30 cellular contexts compared by ENCODE assay signal in the genomic region with DNA sequence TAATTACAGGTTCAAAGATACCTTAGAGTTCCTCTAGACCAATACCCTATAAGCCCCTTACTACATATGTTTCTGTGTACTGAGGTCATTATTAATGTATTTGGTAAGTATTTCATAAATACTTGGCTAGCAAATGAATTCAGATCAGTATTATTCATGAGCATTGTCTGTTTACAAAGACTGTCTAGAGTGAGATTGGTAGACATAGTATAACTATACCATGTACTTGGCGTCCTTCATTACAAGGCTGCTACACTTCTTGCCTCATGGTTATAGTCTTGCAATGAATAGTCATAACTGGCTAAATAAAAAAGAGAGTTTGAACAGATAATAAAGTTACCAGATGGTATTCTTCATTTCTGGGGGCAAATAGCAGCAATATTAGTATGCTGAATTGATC.
"Had no signal": no experiment of that assay in that cellular context is flagged by ENCODE, and none has a peak within 500 bp of the region (broad histone marks: within the 10 kb centered on the region; RNA-seq: fewer than 3 reads in every experiment).

No MANE protein-coding gene starts in this region.

- H2AFZ ChIP-seq: hepatocyte had no signal

- ATAC-seq: activated CD4-positive, CD25-positive, alpha-beta regulatory T cell treated with anti-CD3 and anti-CD28 coated beads, Interleukin-2, amount 50 U/mL, for 24 hours; activated CD8-positive, alpha-beta T cell treated with anti-CD3 and anti-CD28 coated beads for 36 hours; body of pancreas; gastroesophageal sphincter; heart right ventricle; T-helper 17 cell had no signal

- H3K9me3 Mint-ChIP-seq: activated B cell treated with CpG ODN at 0.5 μM for 24 hours; activated CD8-positive, alpha-beta T cell treated with anti-CD3 and anti-CD28 coated beads for 36 hours; T-helper 2 cell treated with Interferon-gamma antibody and Interleukin-4, amounts not matched to agents 5 μg/mL and 100 μg/mL, for 36 hours had no signal

- H3K9me3 ChIP-seq: body of pancreas, colonic mucosa, esophagus muscularis mucosa, gastroesophageal sphincter, heart right ventricle had no signal

- H3K4me1 ChIP-seq: colonic mucosa had no signal

- H3K36me3 ChIP-seq: colonic mucosa, WERI-Rb-1 had no signal

- H3K4me3 ChIP-seq: body of pancreas, colonic mucosa, esophagus muscularis mucosa, gastroesophageal sphincter, heart right ventricle, hepatocyte had no signal

- H3K4me3 Mint-ChIP-seq: activated B cell treated with CpG ODN at 0.5 μM for 24 hours; activated CD8-positive, alpha-beta T cell treated with anti-CD3 and anti-CD28 coated beads for 36 hours; activated naive CD8-positive, alpha-beta T cell; T-helper 17 cell; T-helper 2 cell treated with Interferon-gamma antibody and Interleukin-4, amounts not matched to agents 5 μg/mL and 100 μg/mL, for 36 hours had no signal

- H3K27me3 Mint-ChIP-seq: activated B cell treated with CpG ODN at 0.5 μM for 24 hours; activated CD8-positive, alpha-beta T cell treated with anti-CD3 and anti-CD28 coated beads for 36 hours; activated naive CD8-positive, alpha-beta T cell; T-helper 17 cell had no signal

- DNase-seq: activated B cell treated with CpG ODN at 0.5 μM for 24 hours; activated CD4-positive, alpha-beta T cell treated with anti-CD3 and anti-CD28 coated beads for 48 hours; activated CD4-positive, alpha-beta T cell treated with anti-CD3 and anti-CD28 coated beads, Interleukin-2, amount 50 U/mL, for 1 hour; activated CD4-positive, alpha-beta T cell treated with anti-CD3 and anti-CD28 coated beads, Interleukin-2, amount 50 U/mL, for 48 hours; activated CD8-positive, alpha-beta memory T cell treated with anti-CD3 and anti-CD28 coated beads for 24 hours; activated CD8-positive, alpha-beta T cell treated with anti-CD3 and anti-CD28 coated beads for 36 hours; activated gamma-delta T cell treated with Interleukin-2 at 50 U/mL for 16 hours; activated naive CD4-positive, alpha-beta T cell treated with anti-CD3 and anti-CD28 coated beads, Interleukin-2, amount 50 U/mL, for 16 hours; activated naive CD4-positive, alpha-beta T cell treated with Interleukin-2 at 50 U/mL for 16 hours; activated T-cell treated with anti-CD3 and anti-CD28 coated beads, Interleukin-2, amount 50 U/mL, for 1 hour; activated T-cell treated with anti-CD3 and anti-CD28 coated beads, Interleukin-2, amount 50 U/mL, for 48 hours; amygdala; aorta; body of pancreas; caudate nucleus; colonic mucosa; effector CD8-positive, alpha-beta T cell; erythroblast; foreskin melanocyte; heart right ventricle; T-helper 1 cell; T-helper 17 cell; T1000; WERI-Rb-1 had no signal

- H3K4me2 ChIP-seq: hepatocyte had no signal

- H3K27ac Mint-ChIP-seq: activated B cell treated with CpG ODN at 0.5 μM for 24 hours; activated CD8-positive, alpha-beta T cell treated with anti-CD3 and anti-CD28 coated beads for 36 hours; activated naive CD8-positive, alpha-beta T cell; T-helper 17 cell; T-helper 2 cell treated with Interferon-gamma antibody and Interleukin-4, amounts not matched to agents 5 μg/mL and 100 μg/mL, for 36 hours had no signal

- H3K27me3 ChIP-seq: body of pancreas, colonic mucosa, esophagus muscularis mucosa, gastroesophageal sphincter, heart right ventricle, hepatocyte had no signal

- H3K27ac ChIP-seq: body of pancreas, colonic mucosa, esophagus muscularis mucosa, gastroesophageal sphincter, hepatocyte, WERI-Rb-1 had no signal
